9 cellular contexts compared by ENCODE assay signal in genomic region chr2:227839340-227840129, GRCh38. TPM values are rescaled to one million over a fixed set of nuclear protein-coding genes. Genes with fewer than 3 reads are reported as not detected.
A peak's percentile ranks its signal among the peaks of the same experiment; 100 is the strongest.
DNase-seq lines count a peak whose midpoint lies in the region; ATAC-seq, FAIRE-seq and TF ChIP-seq lines count a peak whose summit lies in the region.
"Not testable (repeated sequence)": the region's sequence is repeated elsewhere in the genome, so short reads cannot be mapped to it uniquely, and the experiment has no call there.
"Had no signal": no experiment of that assay in that cellular context is flagged by ENCODE, and none has a peak within 500 bp of the region (broad histone marks: within the 10 kb centered on the region; RNA-seq: fewer than 3 reads in every experiment).

No MANE protein-coding gene starts in this region.

- H3K18ac ChIP-seq in H1 (ENCODE audit: extremely low read depth, low read length) = 0 out of 2 replicates have a peak overlapping the region, but pooled peaks have one; percentile 60

- H3K4me1 ChIP-seq in RWPE2 (ENCODE audit: insufficient read depth, poor library complexity, severe bottlenecking) = peaks cover 11% of the 10 kb centered on the region
- H3K4me1 ChIP-seq in H1 (replicated peaks in 1 of 4; ENCODE audit: control insufficient read depth in 3 of 4, insufficient read depth in 4 of 4, low read length in 3 of 4) = not testable (repeated sequence)
- peaks cover 12% of the 10 kb centered on the region for H3K4me1 ChIP-seq in foreskin keratinocyte

- not testable (repeated sequence) for H3K79me2 ChIP-seq in H1 (ENCODE audit: control insufficient read depth in 1 of 2, insufficient read depth in 2 of 2, low read length in 2 of 2)

- ATAC-seq in RWPE2 (ENCODE audit: low read depth) = peak; percentile 83
- peak; percentile 78 for ATAC-seq in foreskin keratinocyte

- not testable (repeated sequence) for H3K36me3 Mint-ChIP-seq in MCF 10A (ENCODE audit: insufficient read depth, unreplicated experiment); osteocyte (ENCODE audit: unreplicated experiment)

- not testable (repeated sequence) for BruUV-seq in MCF 10A (replicated peaks; lab: Mats Ljungman, UMichigan)

- intact Hi-C loops in MCF 10A (cut with micrococcal nuclease) = not testable (repeated sequence)

- not testable (repeated sequence) for H4K5ac ChIP-seq in H1 (ENCODE audit: insufficient read length, low read depth, low read length)

- DNase-seq in GM12865 (ENCODE audit: low read depth) (peak; percentile 43), MV-4-11 (lab: John Stamatoyannopoulos, UW) (peak; percentile 0), MCF 10A (ENCODE audit: unreplicated experiment) (peak; percentile 89), foreskin keratinocyte (peak; percentile 48 to 75), osteocyte (ENCODE audit: extremely low spot score, unreplicated experiment) (peak; percentile 80)
- not testable (repeated sequence) for DNase-seq in RWPE2 (ENCODE audit: low spot score); H1 (ENCODE audit: low read depth in 1 of 2, low spot score in 2 of 2)

- H2BK20ac ChIP-seq in H1 (ENCODE audit: low read length) = not testable (repeated sequence)

- not testable (repeated sequence) for H3K4me3 Mint-ChIP-seq in MCF 10A (ENCODE audit: unreplicated experiment); osteocyte (ENCODE audit: unreplicated experiment)

- H4K8ac ChIP-seq in H1 (ENCODE audit: extremely low read depth, insufficient read depth, low read length) = not testable (repeated sequence)

- H3K27ac ChIP-seq in RWPE2 (ENCODE audit: poor library complexity, severe bottlenecking) (peak overlapping the region; percentile 13), foreskin keratinocyte (peak overlapping the region; percentile 41)
- H3K27ac ChIP-seq in H1 (ENCODE audit: low read depth, low read length) = not testable (repeated sequence)

- CTCF ChIA-PET in MCF 10A (lab: Yijun Ruan, JAX) = not testable (repeated sequence)
- CTCF ChIA-PET in H1 (lab: Charles Lee; ENCODE audit: partially characterized antibody) = interaction anchor here (1.1 to 3.2 kb wide), 3 partner anchors 23 to 190 kb away, joined by 3 to 9 read pairs (median 3); no protein-coding TSS in a partner anchor

- not testable (repeated sequence) for H3K4ac ChIP-seq in H1 (replicated peaks; ENCODE audit: insufficient read length, low read depth, low read length)

- not testable (repeated sequence) for H2AK5ac ChIP-seq in H1 (ENCODE audit: low read depth, low read length)

- H3K27ac Mint-ChIP-seq in MCF 10A (ENCODE audit: low read depth, unreplicated experiment) = not testable (repeated sequence)
- H3K27ac Mint-ChIP-seq in osteocyte (ENCODE audit: unreplicated experiment) = peak overlapping the region; percentile 15

- H3K9ac ChIP-seq in H1 (replicated peaks in 1 of 4; ENCODE audit: extremely low read depth in 1 of 4, low read depth in 3 of 4, low read length in 3 of 4) = not testable (repeated sequence)

- not testable (repeated sequence) for H2BK5ac ChIP-seq in H1 (ENCODE audit: low read depth, low read length)

- not testable (repeated sequence) for TF ChIP-seq POLR2A in H1 (IDR thresholded peaks at IDR 0.05; ENCODE audit: control extremely low read depth in 1 of 2, low read depth in 2 of 2, low read length in 2 of 2)

- H3K23me2 ChIP-seq in H1 (ENCODE audit: low read depth, low read length) = not testable (repeated sequence)

- not testable (repeated sequence) for H3K56ac ChIP-seq in H1 (replicated peaks; ENCODE audit: insufficient read length, low read depth, low read length)

- H3K4me3 ChIP-seq in GM12865 (ENCODE audit: low read depth, low read length); RWPE2 (ENCODE audit: severe bottlenecking); H1 (ENCODE audit: extremely low read depth in 1 of 4, insufficient read depth in 2 of 4, low read depth in 3 of 4, low read length in 4 of 4): not testable (repeated sequence)

- H2BK12ac ChIP-seq in H1 (ENCODE audit: low read depth, low read length) = not testable (repeated sequence)

- not testable (repeated sequence) for TF ChIP-seq EP300 in H1 (IDR thresholded peaks at IDR 0.05; ENCODE audit: borderline replicate concordance in 1 of 2, low read depth in 2 of 2, low read length in 2 of 2)

- not testable (repeated sequence) for H3K79me1 ChIP-seq in H1 (ENCODE audit: low read depth, low read length)

- not testable (repeated sequence) for H3K27me3 ChIP-seq in RWPE2 (ENCODE audit: insufficient read depth, poor library complexity, severe bottlenecking); H1 (replicated peaks in 1 of 4; ENCODE audit: control insufficient read depth in 3 of 4, extremely low read depth in 1 of 4, insufficient read depth in 3 of 4, low read length in 3 of 4); foreskin keratinocyte

- not testable (repeated sequence) for H3K9me3 ChIP-seq in RWPE2 (ENCODE audit: severe bottlenecking); H1 (ENCODE audit: insufficient read depth in 2 of 2, low read depth in 1 of 2, low read length in 1 of 2)

- H3K23ac ChIP-seq in H1 (ENCODE audit: insufficient read length) = not testable (repeated sequence)

- not testable (repeated sequence) for H4K20me1 ChIP-seq in H1 (replicated peaks in 1 of 2; ENCODE audit: control insufficient read depth in 1 of 2, insufficient read depth in 2 of 2, low read length in 2 of 2)

- whole genome bisulfite sequencing in H1 (ENCODE audit: extremely low coverage in 1 of 2, insufficient coverage in 1 of 2, insufficient read length in 1 of 2, insufficient replicate concordance in 2 of 2, low coverage in 1 of 2, low lambda C conversion rate in 2 of 2, missing lambda C conversion rate in 1 of 2), 2 experiments = 88% methylated on average over 6 of the region's 7 CpGs; no CpG with 5 or more reads in 1 of the 2 experiments

- not testable (repeated sequence) for H3K9me3 Mint-ChIP-seq in MCF 10A (ENCODE audit: unreplicated experiment)
- H3K9me3 Mint-ChIP-seq in osteocyte (ENCODE audit: unreplicated experiment) = peaks cover 17% of the 10 kb centered on the region

- not testable (repeated sequence) for H3K14ac ChIP-seq in H1 (ENCODE audit: insufficient read length)

- POLR2A ChIA-PET in MCF 10A (lab: Yijun Ruan, JAX) (interaction anchor here (0.6 to 1.6 kb wide), 3 partner anchors 10 to 142 kb away, joined by 3 to 6 read pairs (median 4); no protein-coding TSS in a partner anchor), H1 (lab: Charles Lee; ENCODE audit: partially characterized antibody) (interaction anchor here (0.6 kb wide), 1 partner anchor 56 kb away, joined by 4 read pairs; no protein-coding TSS in a partner anchor)

- not testable (repeated sequence) for H3K4me2 ChIP-seq in H1 (ENCODE audit: insufficient read depth in 1 of 2, low read depth in 2 of 2, low read length in 2 of 2)

- not testable (repeated sequence) for TF ChIP-seq RAD21 in H1 (IDR thresholded peaks at IDR 0.05 in 1 of 2, conservative IDR thresholded peaks at IDR 0.05 in 1 of 2; ENCODE audit: low read depth in 2 of 2, low read length in 2 of 2)

- TF ChIP-seq CTCF in GM12865 (IDR thresholded peaks at IDR 0.05; ENCODE audit: insufficient read depth, low read depth, low read length, missing control alignments); RWPE2 (IDR thresholded peaks at IDR 0.05; ENCODE audit: poor library complexity, severe bottlenecking); MCF 10A (IDR thresholded peaks at IDR 0.05; ENCODE audit: unreplicated experiment); H1 (IDR thresholded peaks at IDR 0.05; ENCODE audit: control extremely low read depth in 1 of 3, insufficient read depth in 1 of 3, low read depth in 1 of 3, low read length in 3 of 3); foreskin keratinocyte (conservative IDR thresholded peaks at IDR 0.05); osteocyte (IDR thresholded peaks at IDR 0.05): not testable (repeated sequence)

- FAIRE-seq in H1 (lab: Jason Lieb, UNC) = not testable (repeated sequence)

- not testable (repeated sequence) for H3K27me3 Mint-ChIP-seq in MCF 10A (ENCODE audit: insufficient read depth, unreplicated experiment); osteocyte (ENCODE audit: unreplicated experiment)

- not testable (repeated sequence) for H2BK120ac ChIP-seq in H1 (replicated peaks; ENCODE audit: low read depth, low read length)

- H3K4me1 Mint-ChIP-seq in MCF 10A (ENCODE audit: insufficient read depth, unreplicated experiment) = not testable (repeated sequence)
- H3K4me1 Mint-ChIP-seq in osteocyte (ENCODE audit: unreplicated experiment) = peaks cover 11% of the 10 kb centered on the region

- H2BK15ac ChIP-seq in H1 (ENCODE audit: low read length) = not testable (repeated sequence)

- peak overlapping the region; percentile 73; the same call in 1 of the 2 replicates for H2AFZ ChIP-seq in H1 (ENCODE audit: low read length)

- not testable (repeated sequence) for H3K36me3 ChIP-seq in RWPE2 (ENCODE audit: low read depth); H1 (ENCODE audit: control insufficient read depth in 2 of 4, insufficient read depth in 4 of 4, low read length in 3 of 4)

- H4K91ac ChIP-seq in H1 (replicated peaks; ENCODE audit: insufficient read length, low read length) = not testable (repeated sequence)

RNA-seq across cellular contexts. Expression of gene CCL20, which starts 25.9 kb away (rescaled TPM):
- total RNA-seq in MCF 10A (2022) (18.0 and 34.4 TPM in 2 replicates), foreskin keratinocyte (0.58 and 0.81 TPM in 2 replicates), osteocyte (not detected in 2 replicates)
- not detected in 2 replicates for total RNA-seq in H1 (2021; fragmentation: NEBNext Ultra II Directional; extraction: Animal tissue kit (Norgen Biotek cat#: 25700))
- polyA plus RNA-seq in H1 (2011; rRNA removed) (not detected in 2 replicates), foreskin keratinocyte (0.60 and 0.70 TPM in 2 replicates)
- not detected for polyA plus RNA-seq in H1 (2011; cell fraction: cytosol; rRNA removed)
- polyA plus RNA-seq in H1 (2011; cell fraction: nucleus; rRNA removed) = not detected
- polyA plus RNA-seq in H1 (2012, experiment 1 of 2) = not detected in 4 replicates
- not detected for polyA plus RNA-seq in H1 (2012, experiment 2 of 2)
- polyA plus RNA-seq in H1 (2013, experiment 1 of 2) = not detected
- polyA plus RNA-seq in H1 (2013, experiment 2 of 2) = not detected
- polyA minus RNA-seq in H1 (2011; rRNA and poly(A)+ RNA removed) = not detected in 2 replicates
- polyA minus RNA-seq in H1 (2011; cell fraction: cytosol; rRNA and poly(A)+ RNA removed) = not detected
- polyA minus RNA-seq in H1 (2011; cell fraction: nucleus; rRNA and poly(A)+ RNA removed) = not detected
- total RNA-seq: H4 had no signal

RNA-seq across cellular contexts. Expression of gene DAW1, which starts 31.9 kb away (rescaled TPM):
- total RNA-seq in MCF 10A (2022) = 0.64 and 1.1 TPM in 2 replicates
- total RNA-seq in H1 (2021; fragmentation: NEBNext Ultra II Directional; extraction: Animal tissue kit (Norgen Biotek cat#: 25700)) = 0.84 and 1.4 TPM in 2 replicates
- 0.24 and 0.44 TPM in 2 replicates for polyA plus RNA-seq in H1 (2011; rRNA removed)
- polyA plus RNA-seq in H1 (2011; cell fraction: cytosol; rRNA removed) = 0.63 TPM
- 0.16 TPM for polyA plus RNA-seq in H1 (2011; cell fraction: nucleus; rRNA removed)
- 0.50 to 1.1 TPM (median 0.73 TPM) in 4 replicates for polyA plus RNA-seq in H1 (2012, experiment 1 of 2)
- polyA plus RNA-seq in H1 (2012, experiment 2 of 2) = 0.09 TPM
- polyA plus RNA-seq in H1 (2013, experiment 1 of 2) = 0.47 TPM
- polyA plus RNA-seq in H1 (2013, experiment 2 of 2) = 0.44 TPM
- polyA minus RNA-seq in H1 (2011; rRNA and poly(A)+ RNA removed) = 0.46 and 0.73 TPM in 2 replicates
- polyA minus RNA-seq in H1 (2011; cell fraction: cytosol; rRNA and poly(A)+ RNA removed) = not detected
- 1.8 TPM for polyA minus RNA-seq in H1 (2011; cell fraction: nucleus; rRNA and poly(A)+ RNA removed)
- total RNA-seq in foreskin keratinocyte = 0.39 and 0.44 TPM in 2 replicates
- polyA plus RNA-seq in foreskin keratinocyte = 0.24 and 0.31 TPM in 2 replicates
- total RNA-seq in osteocyte = not detected in 2 replicates
- total RNA-seq: CD8-positive, alpha-beta memory T cell; H4 had no signal
- polyA plus RNA-seq: CD8-positive, alpha-beta memory T cell had no signal

Comparison
In these comparisons a context has a peak if more than half of its experiments do, and no peak if none do; other contexts are left out.
1. RNA of gene CCL20, which starts 25.9 kb away (total RNA-seq): 18.0 to 34.4 TPM in MCF 10A; 0.58 to 0.81 TPM in foreskin keratinocyte, not detected in osteocyte and not detected in H1; every median in the first group is over 10 times any median in the second.